Comparison of ENCODE assay signal across 13 cellular contexts in genomic region chr10:71978476-71978875, GRCh38. TPM values are rescaled to one million over a fixed set of nuclear protein-coding genes. Genes with fewer than 3 reads are reported as not detected.
DNase-seq lines count a peak whose midpoint lies in the region; ATAC-seq and TF ChIP-seq lines count a peak whose summit lies in the region.
"Had no signal": no experiment of that assay in that cellular context is flagged by ENCODE, and none has a peak within 500 bp of the region (broad histone marks: within the 10 kb centered on the region; RNA-seq: fewer than 3 reads in every experiment).

No MANE protein-coding gene starts in this region.

- no peak overlapping the region for H2AFZ ChIP-seq in mammary epithelial cell (ENCODE audit: low read depth, low read length)

- DNase-seq in MCF 10A (ENCODE audit: unreplicated experiment) (no peak), mammary epithelial cell (no peak), mesothelial cell of epicardium (ENCODE audit: low spot score in 2 of 2, unreplicated experiment in 2 of 2) (no peak), testis (no peak), endothelial cell (ENCODE audit: low spot score) (no peak), NCI-H187 (lab: John Stamatoyannopoulos, UW) (no peak)
- DNase-seq: activated T-cell treated with anti-CD3 and anti-CD28 coated beads, Interleukin-2, amount 50 U/mL, for 24 hours; colonic mucosa; DMS79; NCI-H2081 treated with DMSO at 0.1 percent for 48 hours; stimulated activated CD4-positive, alpha-beta T cell treated with anti-CD3 and anti-CD28 coated beads, Interleukin-12 subunit alpha, Interleukin-12 subunit beta, amount 100 ng/mL, for 4 hours had no signal

- TF ChIP-seq CTCF in MCF 10A (IDR thresholded peaks at IDR 0.05; ENCODE audit: unreplicated experiment): no peak
- TF ChIP-seq CTCF in mammary epithelial cell (conservative IDR thresholded peaks at IDR 0.05 in 1 of 2, IDR thresholded peaks at IDR 0.05 in 1 of 2; ENCODE audit: extremely low read depth in 1 of 2, insufficient read depth in 1 of 2, low read depth in 1 of 2, low read length in 2 of 2): no peak
- TF ChIP-seq CTCF in brain (conservative IDR thresholded peaks at IDR 0.05): peak in 1 of 2 experiments; percentile 38
- TF ChIP-seq CTCF in mesothelial cell of epicardium (IDR thresholded peaks at IDR 0.05; ENCODE audit: unreplicated experiment): no peak
- no peak for TF ChIP-seq CTCF in testis (IDR thresholded peaks at IDR 0.05)
- TF ChIP-seq CTCF in endothelial cell (IDR thresholded peaks at IDR 0.05; ENCODE audit: unreplicated experiment): no peak

- H3K27ac Mint-ChIP-seq in MCF 10A (ENCODE audit: low read depth, unreplicated experiment) (peak overlapping the region; percentile 92), brain (peak overlapping the region; percentile 81 to 98 (median 93)), mesothelial cell of epicardium (peak overlapping the region; percentile 30), endothelial cell (ENCODE audit: unreplicated experiment) (no peak overlapping the region)
- H3K27ac Mint-ChIP-seq: activated T-cell treated with anti-CD3 and anti-CD28 coated beads, Interleukin-2, amount 50 U/mL, for 24 hours had no signal

- no peak overlapping the region for H3K4me3 ChIP-seq in mammary epithelial cell (replicated peaks in 1 of 3; ENCODE audit: insufficient read depth in 1 of 3, low read depth in 2 of 3, low read length in 3 of 3)
- H3K4me3 ChIP-seq in testis: no peak overlapping the region
- H3K4me3 ChIP-seq: colonic mucosa had no signal

- no peak overlapping the region for H3K4me2 ChIP-seq in mammary epithelial cell (ENCODE audit: insufficient read depth, low read depth, low read length)

- no peaks in the 10 kb centered on the region for H4K20me1 ChIP-seq in mammary epithelial cell (ENCODE audit: insufficient read depth, low read length)

- H3K4me1 Mint-ChIP-seq in MCF 10A (ENCODE audit: insufficient read depth, unreplicated experiment): peaks cover 58% of the 10 kb centered on the region
- peaks cover 100% of the 10 kb centered on the region for H3K4me1 Mint-ChIP-seq in brain
- H3K4me1 Mint-ChIP-seq in mesothelial cell of epicardium: peaks cover 66% of the 10 kb centered on the region
- peaks cover 11% of the 10 kb centered on the region for H3K4me1 Mint-ChIP-seq in endothelial cell (ENCODE audit: unreplicated experiment)

- in situ Hi-C loops in mammary epithelial cell (cut with MboI; ENCODE audit: low sequenced_read_pairs in 2 of 2): no loop called here

- H3K9me3 ChIP-seq in mammary epithelial cell (replicated peaks; ENCODE audit: insufficient read depth, low read length) (no peaks in the 10 kb centered on the region), testis (no peaks in the 10 kb centered on the region)
- H3K9me3 ChIP-seq: colonic mucosa had no signal

- WGBS in mammary epithelial cell (ENCODE audit: low coverage, missing lambda C conversion rate): 93% methylated on average over 7 of the region's 7 CpGs
- WGBS in testis, 2 donors: 48 to 71% methylated on average over 6 to 7 of the region's 7 CpGs

- CTCF ChIA-PET in MCF 10A (lab: Yijun Ruan, JAX) (interaction anchor here (1.0 to 8.9 kb wide), 4 partner anchors 8 to 69 kb away, joined by 3 to 61 read pairs (median 8); no protein-coding TSS in a partner anchor), mammary epithelial cell (lab: Charles Lee; ENCODE audit: low non-redundant PET) (no interaction called here)

- H3K4me1 ChIP-seq in mammary epithelial cell (ENCODE audit: insufficient read depth, low read length): peaks cover 84% of the 10 kb centered on the region
- H3K4me1 ChIP-seq in testis: peaks cover 97% of the 10 kb centered on the region

- ATAC-seq in GM19324 (IDR thresholded peaks at IDR 0.05; ENCODE audit: low FRiP score, unreplicated experiment): no peak

- H3K27ac ChIP-seq in mammary epithelial cell (ENCODE audit: insufficient read depth, low read depth, low read length) (no peak overlapping the region), testis (peak overlapping the region; percentile 77 to 78)
- H3K27ac ChIP-seq: colonic mucosa had no signal

- H3K27me3 Mint-ChIP-seq in MCF 10A (ENCODE audit: insufficient read depth, unreplicated experiment) (no peaks in the 10 kb centered on the region), brain (peaks cover 3% of the 10 kb centered on the region), mesothelial cell of epicardium (ENCODE audit: low read depth) (no peaks in the 10 kb centered on the region), endothelial cell (ENCODE audit: unreplicated experiment) (peaks cover 4% of the 10 kb centered on the region)
- H3K27me3 Mint-ChIP-seq: activated T-cell treated with anti-CD3 and anti-CD28 coated beads, Interleukin-2, amount 50 U/mL, for 24 hours had no signal

- H3K36me3 Mint-ChIP-seq in MCF 10A (ENCODE audit: insufficient read depth, unreplicated experiment): peaks cover 32% of the 10 kb centered on the region
- no peaks in the 10 kb centered on the region for H3K36me3 Mint-ChIP-seq in brain
- peaks cover 3% of the 10 kb centered on the region for H3K36me3 Mint-ChIP-seq in mesothelial cell of epicardium
- H3K36me3 Mint-ChIP-seq in endothelial cell (ENCODE audit: low read depth, unreplicated experiment): no peaks in the 10 kb centered on the region

- H3K9me3 Mint-ChIP-seq in MCF 10A (ENCODE audit: unreplicated experiment) (no peaks in the 10 kb centered on the region), brain (no peaks in the 10 kb centered on the region), mesothelial cell of epicardium (no peaks in the 10 kb centered on the region), endothelial cell (ENCODE audit: unreplicated experiment) (no peaks in the 10 kb centered on the region)
- H3K9me3 Mint-ChIP-seq: activated T-cell treated with anti-CD3 and anti-CD28 coated beads, Interleukin-2, amount 50 U/mL, for 24 hours had no signal

- H3K79me2 ChIP-seq in mammary epithelial cell (ENCODE audit: insufficient read depth, low read length): peaks cover 89% of the 10 kb centered on the region

- dilution Hi-C loops in mammary epithelial cell (cut with HindIII; ENCODE audit: low sequenced_read_pairs): no loop called here

- H3K9ac ChIP-seq in mammary epithelial cell (ENCODE audit: insufficient read depth, low read length): no peak overlapping the region

- intact Hi-C loops in MCF 10A (cut with micrococcal nuclease) (no loop called here), mammary epithelial cell (cut with micrococcal nuclease) (no loop called here), testis (cut with DNase I; ENCODE audit: low total_unique reads) (no loop called here)

- H3K27me3 ChIP-seq in mammary epithelial cell (ENCODE audit: insufficient read depth, low read length): no peaks in the 10 kb centered on the region
- no peaks in the 10 kb centered on the region for H3K27me3 ChIP-seq in testis
- H3K27me3 ChIP-seq: colonic mucosa had no signal

- peaks cover 2% of the 10 kb centered on the region for H3K36me3 ChIP-seq in mammary epithelial cell (ENCODE audit: insufficient read depth, low read length)
- no peaks in the 10 kb centered on the region for H3K36me3 ChIP-seq in testis (ENCODE audit: low read depth, missing control alignments)
- H3K36me3 ChIP-seq: colonic mucosa had no signal

- no peak for TF ChIP-seq POLR2A in testis (IDR thresholded peaks at IDR 0.05)

- no TSS peak for BruUV-seq in MCF 10A (replicated peaks; lab: Mats Ljungman, UMichigan)
- no TSS peak for BruUV-seq in mammary epithelial cell (replicated peaks; lab: Mats Ljungman, UMichigan)

- H3K4me3 Mint-ChIP-seq in MCF 10A (ENCODE audit: unreplicated experiment): no peak overlapping the region
- peak overlapping the region in 4 of 5 experiments; percentile 22 to 45 (median 26) for H3K4me3 Mint-ChIP-seq in brain
- no peak overlapping the region for H3K4me3 Mint-ChIP-seq in mesothelial cell of epicardium
- H3K4me3 Mint-ChIP-seq in endothelial cell (ENCODE audit: unreplicated experiment): no peak overlapping the region
- H3K4me3 Mint-ChIP-seq: activated T-cell treated with anti-CD3 and anti-CD28 coated beads, Interleukin-2, amount 50 U/mL, for 24 hours had no signal

- POLR2A ChIA-PET in MCF 10A (lab: Yijun Ruan, JAX): interaction anchor here (1.4 kb wide), 1 partner anchor 20 kb away, joined by 7 read pairs; no protein-coding TSS in a partner anchor

RNA-seq across cellular contexts. Expression of gene CHST3, which starts 14.3 kb away (rescaled TPM):
- 28.7 and 29.3 TPM in 2 replicates for total RNA-seq in MCF 10A (2022)
- 10 to 100 TPM; 32.4 to 85.0 TPM for total RNA-seq in mammary epithelial cell
- polyA plus RNA-seq in mammary epithelial cell: 18.1 TPM
- 35.7 TPM for polyA minus RNA-seq in mammary epithelial cell
- polyA plus RNA-seq in brain (ENCODE audit: insufficient read depth, low read depth, low replicate concordance): 11.4 TPM
- 26.2 to 27.6 TPM (median 26.3 TPM) in 3 replicates for total RNA-seq in mesothelial cell of epicardium
- 100 to 1,000 TPM; 107 to 218 TPM for total RNA-seq in testis
- 55.3 TPM for polyA plus RNA-seq in testis (ENCODE audit: insufficient read depth, low read depth, low replicate concordance)
- 3.8 TPM for total RNA-seq in endothelial cell (ENCODE audit: unreplicated experiment)

Comparison
In these comparisons a context has a peak if more than half of its experiments do, and no peak if none do; other contexts are left out.
1. H3K4me3 Mint-ChIP-seq: peak in brain (4 of 5); none in MCF 10A (single experiment), mesothelial cell of epicardium (single experiment) and endothelial cell (single experiment).